In the genomic region with DNA sequence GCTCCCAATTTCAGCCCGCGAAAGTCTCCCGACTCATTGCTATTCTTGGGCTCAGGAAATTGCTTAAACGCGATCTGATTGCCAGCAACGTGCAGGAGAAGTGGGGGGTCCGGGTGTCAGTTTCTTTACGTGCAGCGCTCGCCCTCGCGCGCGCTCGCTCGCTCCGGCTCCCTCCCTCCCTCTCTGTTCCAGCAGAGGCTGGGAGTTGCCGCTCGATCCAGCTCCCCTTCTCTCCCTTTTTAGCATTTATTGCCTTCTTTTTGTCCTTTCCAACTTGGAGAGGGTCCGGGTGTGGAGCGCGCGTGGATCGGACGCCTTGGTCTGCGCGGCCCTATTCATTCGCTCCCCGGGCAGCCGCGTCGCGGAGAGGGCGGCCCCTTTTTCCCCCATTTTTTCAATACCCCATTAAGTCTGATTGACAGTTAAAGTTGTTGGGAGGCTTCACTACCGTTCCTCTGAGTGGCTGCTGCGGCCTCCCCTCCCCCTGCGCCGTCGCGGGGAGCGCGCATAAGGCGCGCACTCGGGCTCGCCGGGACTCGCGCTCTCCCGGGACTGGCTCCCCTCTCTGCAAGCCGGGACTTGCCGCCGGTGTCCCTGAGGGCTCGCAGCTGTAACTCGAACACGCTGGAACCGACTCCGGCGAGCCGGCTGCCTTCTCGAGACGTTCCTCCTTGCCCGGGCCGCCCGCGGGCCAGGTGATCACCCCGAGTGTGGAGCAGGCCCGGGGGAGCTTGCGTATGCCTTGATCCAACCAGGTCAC, we compare ENCODE assay signal across 1 cellular context.
TF ChIP-seq lines count a peak whose summit lies in the region.

A gene with protein sequence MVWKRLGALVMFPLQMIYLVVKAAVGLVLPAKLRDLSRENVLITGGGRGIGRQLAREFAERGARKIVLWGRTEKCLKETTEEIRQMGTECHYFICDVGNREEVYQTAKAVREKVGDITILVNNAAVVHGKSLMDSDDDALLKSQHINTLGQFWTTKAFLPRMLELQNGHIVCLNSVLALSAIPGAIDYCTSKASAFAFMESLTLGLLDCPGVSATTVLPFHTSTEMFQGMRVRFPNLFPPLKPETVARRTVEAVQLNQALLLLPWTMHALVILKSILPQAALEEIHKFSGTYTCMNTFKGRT (minus strand): TSS at position 310 of the 760 bp plus-strand sequence. CDS start 862 bp downstream, outside the sequence.

TF ChIP-seq in K562, 482 proteins besides CTCF, POLR2A, EP300 and RAD21 (continued from another document and continues in another):
- TF ChIP-seq, protein P1, sequence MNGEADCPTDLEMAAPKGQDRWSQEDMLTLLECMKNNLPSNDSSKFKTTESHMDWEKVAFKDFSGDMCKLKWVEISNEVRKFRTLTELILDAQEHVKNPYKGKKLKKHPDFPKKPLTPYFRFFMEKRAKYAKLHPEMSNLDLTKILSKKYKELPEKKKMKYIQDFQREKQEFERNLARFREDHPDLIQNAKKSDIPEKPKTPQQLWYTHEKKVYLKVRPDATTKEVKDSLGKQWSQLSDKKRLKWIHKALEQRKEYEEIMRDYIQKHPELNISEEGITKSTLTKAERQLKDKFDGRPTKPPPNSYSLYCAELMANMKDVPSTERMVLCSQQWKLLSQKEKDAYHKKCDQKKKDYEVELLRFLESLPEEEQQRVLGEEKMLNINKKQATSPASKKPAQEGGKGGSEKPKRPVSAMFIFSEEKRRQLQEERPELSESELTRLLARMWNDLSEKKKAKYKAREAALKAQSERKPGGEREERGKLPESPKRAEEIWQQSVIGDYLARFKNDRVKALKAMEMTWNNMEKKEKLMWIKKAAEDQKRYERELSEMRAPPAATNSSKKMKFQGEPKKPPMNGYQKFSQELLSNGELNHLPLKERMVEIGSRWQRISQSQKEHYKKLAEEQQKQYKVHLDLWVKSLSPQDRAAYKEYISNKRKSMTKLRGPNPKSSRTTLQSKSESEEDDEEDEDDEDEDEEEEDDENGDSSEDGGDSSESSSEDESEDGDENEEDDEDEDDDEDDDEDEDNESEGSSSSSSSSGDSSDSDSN (IDR thresholded peaks at IDR 0.05; ENCODE audit: borderline replicate concordance in 1 of 2, low read depth in 2 of 2, low read length in 2 of 2), result peak in 1 of 2 experiments; percentile 89; a peak in 2 of 4 replicates
- TF ChIP-seq, protein P2, sequence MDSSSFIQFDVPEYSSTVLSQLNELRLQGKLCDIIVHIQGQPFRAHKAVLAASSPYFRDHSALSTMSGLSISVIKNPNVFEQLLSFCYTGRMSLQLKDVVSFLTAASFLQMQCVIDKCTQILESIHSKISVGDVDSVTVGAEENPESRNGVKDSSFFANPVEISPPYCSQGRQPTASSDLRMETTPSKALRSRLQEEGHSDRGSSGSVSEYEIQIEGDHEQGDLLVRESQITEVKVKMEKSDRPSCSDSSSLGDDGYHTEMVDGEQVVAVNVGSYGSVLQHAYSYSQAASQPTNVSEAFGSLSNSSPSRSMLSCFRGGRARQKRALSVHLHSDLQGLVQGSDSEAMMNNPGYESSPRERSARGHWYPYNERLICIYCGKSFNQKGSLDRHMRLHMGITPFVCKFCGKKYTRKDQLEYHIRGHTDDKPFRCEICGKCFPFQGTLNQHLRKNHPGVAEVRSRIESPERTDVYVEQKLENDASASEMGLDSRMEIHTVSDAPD (CRISPR knock-in tag; IDR thresholded peaks at IDR 0.05), result no peak
- TF ChIP-seq NRF1 (conservative IDR thresholded peaks at IDR 0.05 in 1 of 2, IDR thresholded peaks at IDR 0.05 in 1 of 2) (peak; percentile 88 to 90), NR2C1 (IDR thresholded peaks at IDR 0.05) (no peak), NR2C1 (tag; IDR thresholded peaks at IDR 0.05) (no peak), DPF2 (IDR thresholded peaks at IDR 0.05) (0 out of 2 replicates have a peak, but pooled peaks have one; percentile 23), RBM25 (IDR thresholded peaks at IDR 0.05; ENCODE audit: low read depth, low read length, severe bottlenecking) (no peak), C11orf30 (IDR thresholded peaks at IDR 0.05; ENCODE audit: low read depth) (no peak), ZFX (CRISPR knock-in tag; IDR thresholded peaks at IDR 0.05) (peak; percentile 68), ZNF175 (CRISPR knock-in tag; IDR thresholded peaks at IDR 0.05; ENCODE audit: low read depth) (no peak), RUNX1 (IDR thresholded peaks at IDR 0.05; ENCODE audit: low read depth) (no peak), FOXA3 (CRISPR knock-in tag; conservative IDR thresholded peaks at IDR 0.05 in 1 of 2, IDR thresholded peaks at IDR 0.05 in 1 of 2) (0 out of 4 replicates have a peak, but pooled peaks of 1 of the 2 experiments have one; percentile 14), TBP (optimal IDR thresholded peaks at IDR 0.05; ENCODE audit: low read depth, low read length) (peak; percentile 69), CBFA2T3 (IDR thresholded peaks at IDR 0.05) (peak; percentile 10; the same call in 1 of the 2 replicates), SMARCA4 (IDR thresholded peaks at IDR 0.05) (0 out of 2 replicates have a peak, but pooled peaks have one; percentile 44), NONO (IDR thresholded peaks at IDR 0.05; ENCODE audit: low read depth in 2 of 2, low read length in 1 of 2) (peak in 1 of 2 experiments; percentile 35; a peak in 1 of 4 replicates), ESRRB (CRISPR knock-in tag; IDR thresholded peaks at IDR 0.05; ENCODE audit: borderline replicate concordance) (no peak), ZNF184 (CRISPR knock-in tag; IDR thresholded peaks at IDR 0.05) (no peak), ZNF124 (CRISPR knock-in tag; IDR thresholded peaks at IDR 0.05) (peak; percentile 49; the same call in 1 of the 2 replicates), ZNF764 (CRISPR knock-in tag; IDR thresholded peaks at IDR 0.05; ENCODE audit: low read depth) (no peak), PHF20 (IDR thresholded peaks at IDR 0.05; ENCODE audit: partially characterized antibody) (no peak), RAD51 (IDR thresholded peaks at IDR 0.05; ENCODE audit: borderline replicate concordance, low read depth) (no peak), ILF3 (IDR thresholded peaks at IDR 0.05; ENCODE audit: borderline replicate concordance) (no peak), SNIP1 (IDR thresholded peaks at IDR 0.05; ENCODE audit: low read depth) (no peak; the same call in 1 of the 2 replicates), RB1 (IDR thresholded peaks at IDR 0.05; ENCODE audit: low read depth) (peak; percentile 45; the same call in 1 of the 2 replicates), CTBP1 (IDR thresholded peaks at IDR 0.05; ENCODE audit: borderline replicate concordance) (peak; percentile 28; the same call in 1 of the 2 replicates), NFE2L1 (tag; IDR thresholded peaks at IDR 0.05; ENCODE audit: borderline replicate concordance, low read depth) (no peak), MTA1 (IDR thresholded peaks at IDR 0.05; ENCODE audit: borderline replicate concordance) (peak; percentile 23; the same call in 1 of the 2 replicates), TARDBP (IDR thresholded peaks at IDR 0.05) (no peak), ZNF274 (IDR thresholded peaks at IDR 0.05; ENCODE audit: borderline replicate concordance, low read depth, low read length) (no peak), NCOA6 (IDR thresholded peaks at IDR 0.05) (no peak), ZNF212 (CRISPR knock-in tag; IDR thresholded peaks at IDR 0.05) (0 out of 2 replicates have a peak, but pooled peaks have one; percentile 35), DMBX1 (CRISPR knock-in tag; IDR thresholded peaks at IDR 0.05; ENCODE audit: borderline replicate concordance) (peak; percentile 72), RNF2 (IDR thresholded peaks at IDR 0.05) (peak; percentile 61; the same call in 1 of the 2 replicates), SMC3 (conservative IDR thresholded peaks at IDR 0.05; ENCODE audit: insufficient read depth, low read depth, low read length) (0 out of 2 replicates have a peak, but pooled peaks have one; percentile 2), CSDE1 (IDR thresholded peaks at IDR 0.05) (peak in 1 of 2 experiments; percentile 35; a peak in 1 of 4 replicates)
- TF ChIP-seq, protein P3, sequence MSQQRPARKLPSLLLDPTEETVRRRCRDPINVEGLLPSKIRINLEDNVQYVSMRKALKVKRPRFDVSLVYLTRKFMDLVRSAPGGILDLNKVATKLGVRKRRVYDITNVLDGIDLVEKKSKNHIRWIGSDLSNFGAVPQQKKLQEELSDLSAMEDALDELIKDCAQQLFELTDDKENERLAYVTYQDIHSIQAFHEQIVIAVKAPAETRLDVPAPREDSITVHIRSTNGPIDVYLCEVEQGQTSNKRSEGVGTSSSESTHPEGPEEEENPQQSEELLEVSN (IDR thresholded peaks at IDR 0.05; ENCODE audit: borderline replicate concordance in 1 of 2, extremely low read depth in 1 of 2, insufficient read depth in 1 of 2, insufficient read length in 1 of 2, low read depth in 1 of 2, low read length in 1 of 2, poor library complexity in 1 of 2, severe bottlenecking in 1 of 2), result peak; percentile 6 to 74
- TF ChIP-seq, protein P4, sequence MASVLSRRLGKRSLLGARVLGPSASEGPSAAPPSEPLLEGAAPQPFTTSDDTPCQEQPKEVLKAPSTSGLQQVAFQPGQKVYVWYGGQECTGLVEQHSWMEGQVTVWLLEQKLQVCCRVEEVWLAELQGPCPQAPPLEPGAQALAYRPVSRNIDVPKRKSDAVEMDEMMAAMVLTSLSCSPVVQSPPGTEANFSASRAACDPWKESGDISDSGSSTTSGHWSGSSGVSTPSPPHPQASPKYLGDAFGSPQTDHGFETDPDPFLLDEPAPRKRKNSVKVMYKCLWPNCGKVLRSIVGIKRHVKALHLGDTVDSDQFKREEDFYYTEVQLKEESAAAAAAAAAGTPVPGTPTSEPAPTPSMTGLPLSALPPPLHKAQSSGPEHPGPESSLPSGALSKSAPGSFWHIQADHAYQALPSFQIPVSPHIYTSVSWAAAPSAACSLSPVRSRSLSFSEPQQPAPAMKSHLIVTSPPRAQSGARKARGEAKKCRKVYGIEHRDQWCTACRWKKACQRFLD (CRISPR knock-in tag; IDR thresholded peaks at IDR 0.05), result peak; percentile 87
- TF ChIP-seq, protein P5, sequence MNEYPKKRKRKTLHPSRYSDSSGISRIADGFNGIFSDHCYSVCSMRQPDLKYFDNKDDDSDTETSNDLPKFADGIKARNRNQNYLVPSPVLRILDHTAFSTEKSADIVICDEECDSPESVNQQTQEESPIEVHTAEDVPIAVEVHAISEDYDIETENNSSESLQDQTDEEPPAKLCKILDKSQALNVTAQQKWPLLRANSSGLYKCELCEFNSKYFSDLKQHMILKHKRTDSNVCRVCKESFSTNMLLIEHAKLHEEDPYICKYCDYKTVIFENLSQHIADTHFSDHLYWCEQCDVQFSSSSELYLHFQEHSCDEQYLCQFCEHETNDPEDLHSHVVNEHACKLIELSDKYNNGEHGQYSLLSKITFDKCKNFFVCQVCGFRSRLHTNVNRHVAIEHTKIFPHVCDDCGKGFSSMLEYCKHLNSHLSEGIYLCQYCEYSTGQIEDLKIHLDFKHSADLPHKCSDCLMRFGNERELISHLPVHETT (CRISPR knock-in tag; conservative IDR thresholded peaks at IDR 0.05 in 1 of 2, IDR thresholded peaks at IDR 0.05 in 1 of 2), result 0 out of 4 replicates have a peak, but pooled peaks of 1 of the 2 experiments have one; percentile 63
- TF ChIP-seq, protein P6, sequence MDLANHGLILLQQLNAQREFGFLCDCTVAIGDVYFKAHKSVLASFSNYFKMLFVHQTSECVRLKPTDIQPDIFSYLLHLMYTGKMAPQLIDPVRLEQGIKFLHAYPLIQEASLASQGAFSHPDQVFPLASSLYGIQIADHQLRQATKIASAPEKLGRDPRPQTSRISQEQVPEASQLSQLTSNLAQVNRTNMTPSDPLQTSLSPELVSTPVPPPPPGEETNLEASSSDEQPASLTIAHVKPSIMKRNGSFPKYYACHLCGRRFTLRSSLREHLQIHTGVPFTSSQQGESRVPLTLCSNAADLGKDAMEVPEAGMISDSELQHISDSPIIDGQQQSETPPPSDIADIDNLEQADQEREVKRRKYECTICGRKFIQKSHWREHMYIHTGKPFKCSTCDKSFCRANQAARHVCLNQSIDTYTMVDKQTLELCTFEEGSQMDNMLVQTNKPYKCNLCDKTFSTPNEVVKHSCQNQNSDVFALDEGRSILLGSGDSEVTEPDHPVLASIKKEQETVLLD (IDR thresholded peaks at IDR 0.05), result 0 out of 2 replicates have a peak, but pooled peaks have one; percentile 47
- TF ChIP-seq, protein P7, sequence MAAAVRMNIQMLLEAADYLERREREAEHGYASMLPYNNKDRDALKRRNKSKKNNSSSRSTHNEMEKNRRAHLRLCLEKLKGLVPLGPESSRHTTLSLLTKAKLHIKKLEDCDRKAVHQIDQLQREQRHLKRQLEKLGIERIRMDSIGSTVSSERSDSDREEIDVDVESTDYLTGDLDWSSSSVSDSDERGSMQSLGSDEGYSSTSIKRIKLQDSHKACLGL (CRISPR knock-in tag; IDR thresholded peaks at IDR 0.05; ENCODE audit: borderline replicate concordance, poor library complexity, severe bottlenecking), result no peak
- TF ChIP-seq, protein P8, sequence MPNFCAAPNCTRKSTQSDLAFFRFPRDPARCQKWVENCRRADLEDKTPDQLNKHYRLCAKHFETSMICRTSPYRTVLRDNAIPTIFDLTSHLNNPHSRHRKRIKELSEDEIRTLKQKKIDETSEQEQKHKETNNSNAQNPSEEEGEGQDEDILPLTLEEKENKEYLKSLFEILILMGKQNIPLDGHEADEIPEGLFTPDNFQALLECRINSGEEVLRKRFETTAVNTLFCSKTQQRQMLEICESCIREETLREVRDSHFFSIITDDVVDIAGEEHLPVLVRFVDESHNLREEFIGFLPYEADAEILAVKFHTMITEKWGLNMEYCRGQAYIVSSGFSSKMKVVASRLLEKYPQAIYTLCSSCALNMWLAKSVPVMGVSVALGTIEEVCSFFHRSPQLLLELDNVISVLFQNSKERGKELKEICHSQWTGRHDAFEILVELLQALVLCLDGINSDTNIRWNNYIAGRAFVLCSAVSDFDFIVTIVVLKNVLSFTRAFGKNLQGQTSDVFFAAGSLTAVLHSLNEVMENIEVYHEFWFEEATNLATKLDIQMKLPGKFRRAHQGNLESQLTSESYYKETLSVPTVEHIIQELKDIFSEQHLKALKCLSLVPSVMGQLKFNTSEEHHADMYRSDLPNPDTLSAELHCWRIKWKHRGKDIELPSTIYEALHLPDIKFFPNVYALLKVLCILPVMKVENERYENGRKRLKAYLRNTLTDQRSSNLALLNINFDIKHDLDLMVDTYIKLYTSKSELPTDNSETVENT (CRISPR knock-in tag; IDR thresholded peaks at IDR 0.05), result peak; percentile 77
- TF ChIP-seq, protein P9, sequence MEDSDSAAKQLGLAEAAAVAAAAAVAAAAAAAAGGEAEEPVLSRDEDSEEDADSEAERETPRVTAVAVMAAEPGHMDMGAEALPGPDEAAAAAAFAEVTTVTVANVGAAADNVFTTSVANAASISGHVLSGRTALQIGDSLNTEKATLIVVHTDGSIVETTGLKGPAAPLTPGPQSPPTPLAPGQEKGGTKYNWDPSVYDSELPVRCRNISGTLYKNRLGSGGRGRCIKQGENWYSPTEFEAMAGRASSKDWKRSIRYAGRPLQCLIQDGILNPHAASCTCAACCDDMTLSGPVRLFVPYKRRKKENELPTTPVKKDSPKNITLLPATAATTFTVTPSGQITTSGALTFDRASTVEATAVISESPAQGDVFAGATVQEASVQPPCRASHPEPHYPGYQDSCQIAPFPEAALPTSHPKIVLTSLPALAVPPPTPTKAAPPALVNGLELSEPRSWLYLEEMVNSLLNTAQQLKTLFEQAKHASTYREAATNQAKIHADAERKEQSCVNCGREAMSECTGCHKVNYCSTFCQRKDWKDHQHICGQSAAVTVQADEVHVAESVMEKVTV (CRISPR knock-in tag; IDR thresholded peaks at IDR 0.05), result 0 out of 2 replicates have a peak, but pooled peaks have one; percentile 13
